Comparison of ENCODE assay signal across 20 cellular contexts in genomic region chr7:102294589-102294988, GRCh38.
"Had no signal": no experiment of that assay in that cellular context is flagged by ENCODE, and none has a peak within 500 bp of the region (broad histone marks: within the 10 kb centered on the region; RNA-seq: fewer than 3 reads in every experiment).

No MANE protein-coding gene starts in this region.

- H3K27ac Mint-ChIP-seq: activated naive CD4-positive, alpha-beta T cell treated with anti-CD3 and anti-CD28 coated beads, Interleukin-2, amount 50 U/mL, for 24 hours had no signal

- H3K4me3 Mint-ChIP-seq: activated naive CD4-positive, alpha-beta T cell treated with anti-CD3 and anti-CD28 coated beads, Interleukin-2, amount 50 U/mL, for 24 hours; naive thymus-derived CD8-positive, alpha-beta T cell had no signal

- DNase-seq: activated CD4-positive, alpha-beta T cell treated with anti-CD3 and anti-CD28 coated beads, Interleukin-2, amount 50 U/mL, for 48 hours; activated gamma-delta T cell; effector CD4-positive, alpha-beta T cell; heart right ventricle; left cardiac atrium; naive thymus-derived CD8-positive, alpha-beta T cell; stimulated activated CD4-positive, alpha-beta T cell treated with anti-CD3 and anti-CD28 coated beads, Interleukin-12 subunit alpha, Interleukin-12 subunit beta, amount 100 ng/mL, for 4 hours; stimulated activated CD4-positive, alpha-beta T cell treated with anti-CD3 and anti-CD28 coated beads, Interleukin-1b, Interleukin-23, amount 100 ng/mL, for 48 hours; stimulated activated CD8-positive, alpha-beta memory T cell treated with anti-CD3 and anti-CD28 coated beads, Interleukin-4, amount 100 ng/mL, for 48 hours; stimulated activated naive CD8-positive, alpha-beta T cell treated with anti-CD3 and anti-CD28 coated beads, Interleukin-15, Interleukin-2, amounts not matched to agents 100 U/mL and 50 U/mL, for 24 hours; substantia nigra; T-helper 2 cell; uterus had no signal

- H2AFZ ChIP-seq: parathyroid adenoma had no signal

- H3K9me3 Mint-ChIP-seq: activated naive CD4-positive, alpha-beta T cell treated with anti-CD3 and anti-CD28 coated beads, Interleukin-2, amount 50 U/mL, for 24 hours; naive thymus-derived CD8-positive, alpha-beta T cell had no signal

- H3K36me3 ChIP-seq: ascending aorta, heart right ventricle, tibial nerve, uterus had no signal

- H3K27me3 ChIP-seq: ascending aorta, uterus had no signal

- H3K27me3 Mint-ChIP-seq: activated naive CD4-positive, alpha-beta T cell treated with anti-CD3 and anti-CD28 coated beads, Interleukin-2, amount 50 U/mL, for 24 hours had no signal

- H3K4me1 ChIP-seq: ascending aorta, parathyroid adenoma, uterus had no signal

- H3K4me3 ChIP-seq: ascending aorta, coronary artery, heart right ventricle, tibial nerve, uterus had no signal

- H3K9ac ChIP-seq: parathyroid adenoma had no signal

- H3K36me3 Mint-ChIP-seq: naive thymus-derived CD8-positive, alpha-beta T cell had no signal

- H3K27ac ChIP-seq: ascending aorta, coronary artery, heart right ventricle, parathyroid adenoma, tibial nerve, uterus, VCaP had no signal

- H3K79me2 ChIP-seq: parathyroid adenoma had no signal

- ATAC-seq: esophagus mucosa; left cardiac atrium; naive thymus-derived CD8-positive, alpha-beta T cell; stimulated activated naive CD8-positive, alpha-beta T cell treated with anti-CD3 and anti-CD28 coated beads, Interleukin-15, Interleukin-2, amounts not matched to agents 100 U/mL and 50 U/mL, for 24 hours had no signal

- H3K9me3 ChIP-seq: ascending aorta, heart right ventricle, tibial nerve, uterus had no signal
